In the genomic region with DNA sequence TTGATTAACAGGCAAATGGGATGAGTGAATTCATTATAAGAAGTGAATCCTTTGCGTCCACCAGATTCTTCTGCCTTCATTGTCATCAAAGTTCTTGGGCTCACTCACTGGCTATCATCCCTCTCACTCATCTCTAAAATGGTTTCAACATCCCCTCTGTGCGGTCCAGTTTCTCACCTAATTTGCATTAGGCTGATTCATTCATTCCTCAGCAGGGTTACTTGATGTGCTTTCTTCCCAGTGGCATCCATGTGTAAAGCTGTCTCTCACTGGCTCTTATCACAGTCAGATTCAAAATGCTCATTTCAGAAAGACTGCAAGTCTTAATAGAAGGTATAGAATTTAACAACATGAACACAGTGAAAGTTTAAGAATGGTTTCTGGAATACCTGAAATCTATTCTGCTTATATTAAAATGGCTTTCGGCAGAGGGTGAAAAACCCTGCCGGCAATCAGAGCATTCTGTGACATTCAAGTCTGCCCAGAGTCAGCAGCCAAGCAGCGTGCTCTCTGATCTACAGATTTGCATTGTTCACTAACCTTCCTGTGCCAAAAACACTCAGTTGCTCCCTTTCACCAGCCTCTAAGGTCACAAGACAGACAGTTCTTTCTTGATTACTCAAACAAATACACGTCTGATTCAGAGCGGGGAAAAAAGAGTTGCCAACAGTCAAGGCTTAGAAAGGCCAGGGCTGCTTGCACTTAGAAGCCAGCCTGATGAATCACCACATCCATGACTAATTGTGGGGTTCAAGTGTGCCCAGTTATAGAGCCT, we compare ENCODE assay signal across 8 cellular contexts.
A peak's percentile ranks its signal among the peaks of the same experiment; 100 is the strongest.
DNase-seq lines count a peak whose midpoint lies in the region; ATAC-seq and TF ChIP-seq lines count a peak whose summit lies in the region.

No MANE protein-coding gene starts in this region.

- H3K27me3 ChIP-seq in HCT116 (ENCODE audit: insufficient read depth, low read length) = no peaks in the 10 kb centered on the region
- no peaks in the 10 kb centered on the region for H3K27me3 ChIP-seq in endodermal cell (ENCODE audit: control insufficient read depth, insufficient read depth, low read length, poor library complexity, severe bottlenecking)

- no peak for TF ChIP-seq POLR2A in HCT116 (IDR thresholded peaks at IDR 0.05; ENCODE audit: borderline replicate concordance, extremely low read depth, insufficient read depth, insufficient read length)

- H3K4me3 ChIP-seq in HCT116 (replicated peaks in 1 of 2; ENCODE audit: low read depth in 1 of 2, low read length in 2 of 2) = peak overlapping the region; percentile 6 to 34
- no peak overlapping the region for H3K4me3 ChIP-seq in endodermal cell (ENCODE audit: low read length)

- POLR2A ChIA-PET in HCT116 (lab: Charles Lee) = no interaction called here

- peak overlapping the region; percentile 89 for H3K27ac ChIP-seq in HCT116 (ENCODE audit: low read depth, low read length)
- peak overlapping the region; percentile 73 for H3K27ac ChIP-seq in endodermal cell (ENCODE audit: low read depth, low read length)

- intact Hi-C loops in HCT116 (cut with micrococcal nuclease) = loop anchor here (1.0 kb wide), 1 partner anchor 38 kb away; no protein-coding TSS in a partner anchor

- no peak overlapping the region for H3K4me3 Mint-ChIP-seq in endodermal cell
- peak overlapping the region; percentile 31 for H3K4me3 Mint-ChIP-seq in neural crest cell

- H3K4me2 ChIP-seq in HCT116 (ENCODE audit: low read length) = peak overlapping the region; percentile 71

- no peaks in the 10 kb centered on the region for H3K27me3 Mint-ChIP-seq in endodermal cell (ENCODE audit: insufficient read depth)
- H3K27me3 Mint-ChIP-seq in neural crest cell (ENCODE audit: low read depth) = no peaks in the 10 kb centered on the region

- ATAC-seq in GM18519 (IDR thresholded peaks at IDR 0.05; ENCODE audit: low FRiP score, unreplicated experiment) (peak; percentile 84), HCT116 (peak; percentile 90)

- H3K9ac ChIP-seq in HCT116 (ENCODE audit: low read length) (peak overlapping the region; percentile 52), endodermal cell (ENCODE audit: extremely low read depth, low read length, poor library complexity, severe bottlenecking) (no peak overlapping the region)

- H3K4me1 ChIP-seq in HCT116 (ENCODE audit: control insufficient read depth in 1 of 2, insufficient read depth in 2 of 2, low read length in 2 of 2) (peaks cover 29 to 49% of the 10 kb centered on the region in 2 experiments), endodermal cell (ENCODE audit: control insufficient read depth, insufficient read depth, low read length) (peaks cover 5% of the 10 kb centered on the region)

- H3K36me3 ChIP-seq in HCT116 (ENCODE audit: control insufficient read depth in 1 of 2, insufficient read depth in 2 of 2, low read length in 2 of 2) = peaks cover 0 to 14% of the 10 kb centered on the region in 2 experiments; a peak in 1 of 4 replicates
- H3K36me3 ChIP-seq in endodermal cell (ENCODE audit: control insufficient read depth, insufficient read depth, low read length) = no peaks in the 10 kb centered on the region

- H3K9me3 ChIP-seq in HCT116 (ENCODE audit: control insufficient read depth in 1 of 2, insufficient read depth in 1 of 2, low read depth in 1 of 2, low read length in 2 of 2) = no peaks in the 10 kb centered on the region
- H3K9me3 ChIP-seq in endodermal cell (ENCODE audit: control insufficient read depth, low read length) = peaks cover 5% of the 10 kb centered on the region

- DNase-seq in HCT116 (ENCODE audit: low read depth, low spot score) (peak; percentile 99), NCI-H460 (ENCODE audit: extremely low read depth, low read depth) (peak; percentile 95), endodermal cell (peak; percentile 53), neural crest cell (ENCODE audit: low read depth, low spot score) (peak; percentile 17), ureter (ENCODE audit: low spot score) (peak; percentile 45), cerebellar cortex (ENCODE audit: low spot score) (no peak)
- DNase-seq in effector CD8-positive, alpha-beta T cell (lab: John Stamatoyannopoulos, UW) = no peak

- TF ChIP-seq CTCF in HCT116 (IDR thresholded peaks at IDR 0.05 in 2 of 3, conservative IDR thresholded peaks at IDR 0.05 in 1 of 3; ENCODE audit: borderline replicate concordance in 1 of 3, insufficient read depth in 1 of 3, low read depth in 2 of 3, low read length in 2 of 3) (no peak), endodermal cell (conservative IDR thresholded peaks at IDR 0.05) (no peak), neural crest cell (conservative IDR thresholded peaks at IDR 0.05) (no peak)

- H3K9me2 ChIP-seq in HCT116 (ENCODE audit: insufficient read depth) = no peaks in the 10 kb centered on the region

- H3K9me3 Mint-ChIP-seq in endodermal cell (no peaks in the 10 kb centered on the region), neural crest cell (peaks cover 4% of the 10 kb centered on the region)

- BruUV-seq in HCT116 (replicated peaks; lab: Mats Ljungman, UMichigan) = TSS peak; percentile 71

- peak; percentile 44 for TF ChIP-seq RAD21 in HCT116 (IDR thresholded peaks at IDR 0.05; ENCODE audit: low read depth)

- no peaks in the 10 kb centered on the region for H3K79me2 ChIP-seq in HCT116 (ENCODE audit: insufficient read depth, low read length)

- no peaks in the 10 kb centered on the region for H4K20me1 ChIP-seq in HCT116 (ENCODE audit: insufficient read depth)

- H2AFZ ChIP-seq in HCT116 (ENCODE audit: low read depth, low read length, poor library complexity, severe bottlenecking) = no peak overlapping the region

- H3K4me1 Mint-ChIP-seq in endodermal cell (peaks cover 12% of the 10 kb centered on the region), neural crest cell (peaks cover 29% of the 10 kb centered on the region)

- H3K27ac Mint-ChIP-seq in endodermal cell (peak overlapping the region; percentile 86), neural crest cell (ENCODE audit: unreplicated experiment) (peak overlapping the region; percentile 57)

- RAD21 ChIA-PET in HCT116 (lab: Charles Lee; ENCODE audit: low non-redundant PET in 1 of 2, low total read pairs in 2 of 2, uncharacterized antibody in 2 of 2, unreplicated experiment in 2 of 2) = no interaction called here

- 38 to 58% methylated on average over 5 to 7 of the region's 7 CpGs for WGBS in endodermal cell (ENCODE audit: insufficient coverage in 1 of 2, insufficient read length in 1 of 2), 2 experiments

- CTCF ChIA-PET in HCT116 (lab: Charles Lee) = no interaction called here

- H3K36me3 Mint-ChIP-seq in endodermal cell (ENCODE audit: low read depth) (no peaks in the 10 kb centered on the region), neural crest cell (ENCODE audit: low read depth) (peaks cover 4% of the 10 kb centered on the region)

TF ChIP-seq in HCT116, 20 proteins besides CTCF, POLR2A, EP300 and RAD21 (continues in another document):
- TF ChIP-seq, protein P1, sequence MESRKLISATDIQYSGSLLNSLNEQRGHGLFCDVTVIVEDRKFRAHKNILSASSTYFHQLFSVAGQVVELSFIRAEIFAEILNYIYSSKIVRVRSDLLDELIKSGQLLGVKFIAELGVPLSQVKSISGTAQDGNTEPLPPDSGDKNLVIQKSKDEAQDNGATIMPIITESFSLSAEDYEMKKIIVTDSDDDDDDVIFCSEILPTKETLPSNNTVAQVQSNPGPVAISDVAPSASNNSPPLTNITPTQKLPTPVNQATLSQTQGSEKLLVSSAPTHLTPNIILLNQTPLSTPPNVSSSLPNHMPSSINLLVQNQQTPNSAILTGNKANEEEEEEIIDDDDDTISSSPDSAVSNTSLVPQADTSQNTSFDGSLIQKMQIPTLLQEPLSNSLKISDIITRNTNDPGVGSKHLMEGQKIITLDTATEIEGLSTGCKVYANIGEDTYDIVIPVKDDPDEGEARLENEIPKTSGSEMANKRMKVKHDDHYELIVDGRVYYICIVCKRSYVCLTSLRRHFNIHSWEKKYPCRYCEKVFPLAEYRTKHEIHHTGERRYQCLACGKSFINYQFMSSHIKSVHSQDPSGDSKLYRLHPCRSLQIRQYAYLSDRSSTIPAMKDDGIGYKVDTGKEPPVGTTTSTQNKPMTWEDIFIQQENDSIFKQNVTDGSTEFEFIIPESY (IDR thresholded peaks at IDR 0.05; ENCODE audit: extremely low read depth, insufficient replicate concordance, low read length) = no peak
- peak; percentile 93; the same call in 1 of the 2 replicates for TF ChIP-seq CBX3 (IDR thresholded peaks at IDR 0.05; ENCODE audit: low read depth)
- TF ChIP-seq SRF (IDR thresholded peaks at IDR 0.05; ENCODE audit: low read depth) = peak; percentile 84
- TF ChIP-seq, protein P2, sequence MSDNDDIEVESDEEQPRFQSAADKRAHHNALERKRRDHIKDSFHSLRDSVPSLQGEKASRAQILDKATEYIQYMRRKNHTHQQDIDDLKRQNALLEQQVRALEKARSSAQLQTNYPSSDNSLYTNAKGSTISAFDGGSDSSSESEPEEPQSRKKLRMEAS (IDR thresholded peaks at IDR 0.05) = peak; percentile 91
- peak; percentile 58 for TF ChIP-seq YY1 (IDR thresholded peaks at IDR 0.05; ENCODE audit: extremely low read depth, insufficient replicate concordance, low read depth, low read length)
- no peak for TF ChIP-seq EGR1 (IDR thresholded peaks at IDR 0.05; ENCODE audit: low read depth)
- TF ChIP-seq ZFX (IDR thresholded peaks at IDR 0.05) = no peak
- TF ChIP-seq, protein P3, sequence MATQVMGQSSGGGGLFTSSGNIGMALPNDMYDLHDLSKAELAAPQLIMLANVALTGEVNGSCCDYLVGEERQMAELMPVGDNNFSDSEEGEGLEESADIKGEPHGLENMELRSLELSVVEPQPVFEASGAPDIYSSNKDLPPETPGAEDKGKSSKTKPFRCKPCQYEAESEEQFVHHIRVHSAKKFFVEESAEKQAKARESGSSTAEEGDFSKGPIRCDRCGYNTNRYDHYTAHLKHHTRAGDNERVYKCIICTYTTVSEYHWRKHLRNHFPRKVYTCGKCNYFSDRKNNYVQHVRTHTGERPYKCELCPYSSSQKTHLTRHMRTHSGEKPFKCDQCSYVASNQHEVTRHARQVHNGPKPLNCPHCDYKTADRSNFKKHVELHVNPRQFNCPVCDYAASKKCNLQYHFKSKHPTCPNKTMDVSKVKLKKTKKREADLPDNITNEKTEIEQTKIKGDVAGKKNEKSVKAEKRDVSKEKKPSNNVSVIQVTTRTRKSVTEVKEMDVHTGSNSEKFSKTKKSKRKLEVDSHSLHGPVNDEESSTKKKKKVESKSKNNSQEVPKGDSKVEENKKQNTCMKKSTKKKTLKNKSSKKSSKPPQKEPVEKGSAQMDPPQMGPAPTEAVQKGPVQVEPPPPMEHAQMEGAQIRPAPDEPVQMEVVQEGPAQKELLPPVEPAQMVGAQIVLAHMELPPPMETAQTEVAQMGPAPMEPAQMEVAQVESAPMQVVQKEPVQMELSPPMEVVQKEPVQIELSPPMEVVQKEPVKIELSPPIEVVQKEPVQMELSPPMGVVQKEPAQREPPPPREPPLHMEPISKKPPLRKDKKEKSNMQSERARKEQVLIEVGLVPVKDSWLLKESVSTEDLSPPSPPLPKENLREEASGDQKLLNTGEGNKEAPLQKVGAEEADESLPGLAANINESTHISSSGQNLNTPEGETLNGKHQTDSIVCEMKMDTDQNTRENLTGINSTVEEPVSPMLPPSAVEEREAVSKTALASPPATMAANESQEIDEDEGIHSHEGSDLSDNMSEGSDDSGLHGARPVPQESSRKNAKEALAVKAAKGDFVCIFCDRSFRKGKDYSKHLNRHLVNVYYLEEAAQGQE (IDR thresholded peaks at IDR 0.05; ENCODE audit: low read depth) = no peak
- TF ChIP-seq CEBPB (IDR thresholded peaks at IDR 0.05; ENCODE audit: low read depth) = peak; percentile 91

Comparison
In these comparisons a context has a peak if more than half of its experiments do, and no peak if none do; other contexts are left out.
1. DNase-seq: peak in HCT116 (single experiment), NCI-H460 (single experiment), endodermal cell (single experiment), neural crest cell (single experiment) and ureter (single experiment); none in cerebellar cortex (single experiment) and effector CD8-positive, alpha-beta T cell (single experiment).